Comparison of ENCODE assay signal across 28 cellular contexts in genomic region chr2:60426341-60426740, GRCh38.
"Had no signal": no experiment of that assay in that cellular context is flagged by ENCODE, and none has a peak within 500 bp of the region (broad histone marks: within the 10 kb centered on the region; RNA-seq: fewer than 3 reads in every experiment).

No MANE protein-coding gene starts in this region.

- H3K27ac ChIP-seq: colonic mucosa, coronary artery, dorsolateral prefrontal cortex, epithelial cell of prostate, esophagus muscularis mucosa, esophagus squamous epithelium, foreskin keratinocyte, gastrocnemius medialis, gastroesophageal sphincter, heart left ventricle, heart right ventricle had no signal

- ATAC-seq: effector memory CD8-positive, alpha-beta T cell; esophagus mucosa; foreskin keratinocyte; gastrocnemius medialis; gastroesophageal sphincter; heart left ventricle; heart right ventricle had no signal

- DNase-seq: colonic mucosa; cortex of kidney; dermis blood vessel endothelial cell; dorsolateral prefrontal cortex; effector CD4-positive, alpha-beta T cell; effector CD8-positive, alpha-beta T cell; effector memory CD4-positive, alpha-beta T cell; effector memory CD8-positive, alpha-beta T cell; endodermal cell; erythroblast; esophagus squamous epithelium; foreskin fibroblast; foreskin keratinocyte; foreskin melanocyte; gastrocnemius medialis; glutamatergic neuron; head of caudate nucleus; heart left ventricle; heart right ventricle had no signal

- H3K36me3 ChIP-seq: colonic mucosa, esophagus muscularis mucosa, esophagus squamous epithelium, gastrocnemius medialis, gastroesophageal sphincter, heart left ventricle, heart right ventricle had no signal

- H3K4me3 ChIP-seq: colonic mucosa, coronary artery, dorsolateral prefrontal cortex, esophagus muscularis mucosa, esophagus squamous epithelium, gastrocnemius medialis, gastroesophageal sphincter, heart left ventricle, heart right ventricle had no signal

- H3K27me3 ChIP-seq: colonic mucosa, esophagus muscularis mucosa, esophagus squamous epithelium, foreskin keratinocyte, gastrocnemius medialis, gastroesophageal sphincter, heart left ventricle, heart right ventricle had no signal

- H3K4me1 ChIP-seq: colonic mucosa, esophagus muscularis mucosa, esophagus squamous epithelium, foreskin keratinocyte, gastrocnemius medialis, gastroesophageal sphincter had no signal

- FAIRE-seq: colon, endometrium, endothelial cell of umbilical vein, frontal cortex had no signal

- H3K9me3 ChIP-seq: colonic mucosa, esophagus muscularis mucosa, esophagus squamous epithelium, gastrocnemius medialis, gastroesophageal sphincter had no signal
